Comparison of ENCODE assay signal across 8 cellular contexts in genomic region chr7:48087349-48087748, GRCh38. TPM values are rescaled to one million over a fixed set of nuclear protein-coding genes. Genes with fewer than 3 reads are reported as not detected.
DNase-seq lines count a peak whose midpoint lies in the region; ATAC-seq, FAIRE-seq and TF ChIP-seq lines count a peak whose summit lies in the region.

No MANE protein-coding gene starts in this region.

- 69 to 80% methylated on average over 7 of the region's 7 CpGs for WGBS in esophagus squamous epithelium, 2 donors

- TF ChIP-seq POLR2A in esophagus squamous epithelium (IDR thresholded peaks at IDR 0.05): no peak
- TF ChIP-seq POLR2A in erythroblast (IDR thresholded peaks at IDR 0.05; ENCODE audit: low read length): no peak

- peaks cover 28 to 91% (median 66%) of the 10 kb centered on the region in 3 donors for H3K4me1 ChIP-seq in esophagus squamous epithelium
- peaks cover 48% of the 10 kb centered on the region for H3K4me1 ChIP-seq in upper lobe of right lung

- H3K9me3 ChIP-seq in esophagus squamous epithelium (no peaks in the 10 kb centered on the region), upper lobe of right lung (no peaks in the 10 kb centered on the region)

- peak; percentile 20 for ATAC-seq in GM21786 (IDR thresholded peaks at IDR 0.05; ENCODE audit: unreplicated experiment)
- no peak for ATAC-seq in upper lobe of right lung
- no peak for ATAC-seq in activated CD4-positive, CD25-positive, alpha-beta regulatory T cell treated with anti-CD3 and anti-CD28 coated beads, Interleukin-2, amount 50 U/mL, for 24 hours

- TF ChIP-seq CTCF in GM12865 (IDR thresholded peaks at IDR 0.05; ENCODE audit: insufficient read depth, low read depth, low read length, missing control alignments) (no peak), esophagus squamous epithelium (IDR thresholded peaks at IDR 0.05) (no peak), upper lobe of right lung (IDR thresholded peaks at IDR 0.05) (no peak)

- H3K27me3 ChIP-seq in esophagus squamous epithelium (no peaks in the 10 kb centered on the region), upper lobe of right lung (no peaks in the 10 kb centered on the region)

- peaks cover 0 to 21% (median 3%) of the 10 kb centered on the region in 3 donors for H3K36me3 ChIP-seq in esophagus squamous epithelium
- peaks cover 3% of the 10 kb centered on the region for H3K36me3 ChIP-seq in upper lobe of right lung

- peak overlapping the region; percentile 77 for H3K4me3 ChIP-seq in GM12865 (ENCODE audit: low read depth, low read length)
- H3K4me3 ChIP-seq in esophagus squamous epithelium: no peak overlapping the region
- no peak overlapping the region for H3K4me3 ChIP-seq in upper lobe of right lung

- DNase-seq in GM12865 (ENCODE audit: low read depth) (peak; percentile 81), RCC 7860 (ENCODE audit: low spot score) (peak; percentile 50), esophagus squamous epithelium (lab: John Stamatoyannopoulos, UW) (no peak), upper lobe of right lung (no peak), erythroblast (lab: John Stamatoyannopoulos, UW) (no peak), NCI-H1048 (lab: John Stamatoyannopoulos, UW) (no peak)

- intact Hi-C loops in esophagus squamous epithelium (cut with DNase I) (no loop called here), upper lobe of right lung (cut with DNase I) (no loop called here)

- no peak for FAIRE-seq in RCC 7860 (lab: Jason Lieb, UNC)

- H3K27ac ChIP-seq in esophagus squamous epithelium: peak overlapping the region; percentile 89 to 98 (median 95)
- peak overlapping the region; percentile 92 for H3K27ac ChIP-seq in upper lobe of right lung

RNA-seq across cellular contexts. Expression of gene UPP1, which starts 1.7 kb away (rescaled TPM):
- 100 to 1,000 TPM in 1 of 4 donors, 10 to 100 TPM in 3; 21.5 to 178 (median 49.6) TPM for total RNA-seq in esophagus squamous epithelium
- 68.9 TPM for total RNA-seq in upper lobe of right lung

RNA-seq across cellular contexts. Expression of gene C7orf57, which starts 52.0 kb away (rescaled TPM):
- 1 to 10 TPM in 2 of 4 donors, under 1 TPM in 2; 0.57 to 2.3 (median 1.0) TPM for total RNA-seq in esophagus squamous epithelium
- total RNA-seq in upper lobe of right lung: not detected

RNA-seq across cellular contexts. Expression of gene SUN3, which starts 58.4 kb away (rescaled TPM):
- not detected for total RNA-seq in esophagus squamous epithelium
- not detected for total RNA-seq in upper lobe of right lung

Comparison
In these comparisons a context has a peak if more than half of its experiments do, and no peak if none do; other contexts are left out.
1. DNase-seq: peak in GM12865 (single experiment) and RCC 7860 (single experiment); none in esophagus squamous epithelium (single experiment), upper lobe of right lung (single experiment), erythroblast (0 of 2) and NCI-H1048 (single experiment).